16 cellular contexts compared by ENCODE assay signal in the genomic region with DNA sequence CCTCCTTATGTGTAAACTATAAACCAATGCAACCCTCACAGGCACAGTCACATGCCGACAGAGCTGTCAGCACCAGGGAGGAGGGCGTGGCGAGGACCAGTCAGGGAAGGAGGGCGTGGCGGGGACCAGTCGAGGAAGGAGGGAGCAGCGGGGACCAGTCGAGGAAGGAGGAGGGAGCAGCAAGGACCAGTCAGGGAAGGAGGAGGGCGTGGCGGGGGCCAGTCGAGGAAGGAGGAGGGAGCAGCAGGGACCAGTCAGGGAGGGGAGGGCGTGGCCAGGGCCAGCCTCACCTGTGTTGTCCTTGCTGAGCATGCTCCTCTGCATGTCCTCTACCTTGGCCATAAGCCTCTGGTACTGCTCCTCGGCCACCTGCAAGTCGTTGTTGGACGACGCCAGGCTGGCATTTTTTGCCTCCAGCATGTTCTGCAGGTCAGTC. TPM values are rescaled to one million over a fixed set of nuclear protein-coding genes. Genes with fewer than 3 reads are reported as not detected.
DNase-seq lines count a peak whose midpoint lies in the region; ATAC-seq, FAIRE-seq and TF ChIP-seq lines count a peak whose summit lies in the region.
"Had no signal": no experiment of that assay in that cellular context is flagged by ENCODE, and none has a peak within 500 bp of the region (broad histone marks: within the 10 kb centered on the region; RNA-seq: fewer than 3 reads in every experiment).

No MANE protein-coding gene starts in this region.

- in situ Hi-C loops in HepG2 (cut with HindIII; ENCODE audit: extremely low pct_ligation_motif_present, low pct_unique_long_range_greater_than_20kb) (no loop called here), mammary epithelial cell (cut with MboI; ENCODE audit: low sequenced_read_pairs in 2 of 2) (no loop called here)

- H3K9ac ChIP-seq in HepG2 (ENCODE audit: insufficient read depth, low read depth, low read length) (no peak overlapping the region), mammary epithelial cell (ENCODE audit: insufficient read depth, low read length) (no peak overlapping the region), kidney (ENCODE audit: low read length in 2 of 2) (no peak overlapping the region)

- H3K4me1 Mint-ChIP-seq in activated CD8-positive, alpha-beta T cell treated with anti-CD3 and anti-CD28 coated beads for 36 hours (ENCODE audit: low read depth): peaks cover 32% of the 10 kb centered on the region

- H3K27ac ChIP-seq in HepG2 (ENCODE audit: extremely low read length, insufficient read depth, low read length): no peak overlapping the region
- H3K27ac ChIP-seq in right lobe of liver: no peak overlapping the region
- H3K27ac ChIP-seq in mammary epithelial cell (ENCODE audit: insufficient read depth, low read depth, low read length): no peak overlapping the region
- peak overlapping the region in 1 of 2 donors; percentile 22 for H3K27ac ChIP-seq in kidney (ENCODE audit: low read depth in 2 of 2, low read length in 2 of 2)
- H3K27ac ChIP-seq: neutrophil, SJSA1 had no signal

- ATAC-seq in HepG2: peak; percentile 17; the same call in 1 of the 3 replicates
- no peak for ATAC-seq in right lobe of liver
- ATAC-seq in activated CD8-positive, alpha-beta T cell treated with anti-CD3 and anti-CD28 coated beads for 36 hours: no peak

- H3K4me3 Mint-ChIP-seq in activated CD8-positive, alpha-beta T cell treated with anti-CD3 and anti-CD28 coated beads for 36 hours: no peak overlapping the region
- H3K4me3 Mint-ChIP-seq: CD4-positive, CD25-positive, alpha-beta regulatory T cell had no signal

- no peak for TF ChIP-seq EP300 in HepG2 (IDR thresholded peaks at IDR 0.05; ENCODE audit: low read depth in 2 of 2, low read length in 2 of 2)
- no peak for TF ChIP-seq EP300 in HepG2 (CRISPR knock-in tag; IDR thresholded peaks at IDR 0.05; ENCODE audit: borderline replicate concordance)

- intact Hi-C loops in HepG2 (cut with micrococcal nuclease; ENCODE audit: unreplicated experiment): no loop called here
- intact Hi-C loops in right lobe of liver (cut with DNase I): no loop called here
- intact Hi-C loops in mammary epithelial cell (cut with micrococcal nuclease): no loop called here
- intact Hi-C loops in kidney (cut with DNase I): no loop called here
- intact Hi-C loops in activated CD8-positive, alpha-beta T cell treated with anti-CD3 and anti-CD28 coated beads for 36 hours (cut with micrococcal nuclease): no loop called here

- H4K20me1 ChIP-seq in HepG2 (ENCODE audit: insufficient read depth, low read length): 0 out of 2 replicates have a peak, but pooled peaks cover 7% of the 10 kb centered on the region
- H4K20me1 ChIP-seq in mammary epithelial cell (ENCODE audit: insufficient read depth, low read length): no peaks in the 10 kb centered on the region

- FAIRE-seq in HepG2 (lab: Jason Lieb, UNC) (no peak), kidney (lab: Jason Lieb, UNC) (no peak)
- FAIRE-seq: HTR-8/SVneo, islet of Langerhans had no signal

- POLR2A ChIA-PET in HepG2 (lab: Yijun Ruan, JAX): no interaction called here
- POLR2A ChIA-PET in activated CD8-positive, alpha-beta T cell treated with anti-CD3 and anti-CD28 coated beads for 36 hours (lab: Charles Lee): interaction anchor here (1.0 kb wide), 1 partner anchor 18 kb away, joined by 3 read pairs; no protein-coding TSS in a partner anchor

- H3K27me3 Mint-ChIP-seq in activated CD8-positive, alpha-beta T cell treated with anti-CD3 and anti-CD28 coated beads for 36 hours: no peaks in the 10 kb centered on the region
- H3K27me3 Mint-ChIP-seq: CD4-positive, CD25-positive, alpha-beta regulatory T cell had no signal

- no peaks in the 10 kb centered on the region for H3K9me3 Mint-ChIP-seq in activated CD8-positive, alpha-beta T cell treated with anti-CD3 and anti-CD28 coated beads for 36 hours

- WGBS in HepG2 (ENCODE audit: low lambda C conversion rate): 89% methylated on average over 12 of the region's 16 CpGs
- 74% methylated on average over 9 of the region's 16 CpGs for WGBS in right lobe of liver (ENCODE audit: insufficient coverage, low coverage, low lambda C conversion rate, missing lambda C conversion rate)
- WGBS in mammary epithelial cell (ENCODE audit: low coverage, missing lambda C conversion rate): 67% methylated on average over 12 of the region's 16 CpGs

- peaks cover 42 to 76% of the 10 kb centered on the region in 2 experiments for H3K36me3 ChIP-seq in HepG2 (replicated peaks in 1 of 2; ENCODE audit: control insufficient read depth in 1 of 2, insufficient read depth in 2 of 2, low read length in 2 of 2)
- H3K36me3 ChIP-seq in right lobe of liver: peaks cover 0 to 79% (median 36%) of the 10 kb centered on the region in 4 donors
- peaks cover 29% of the 10 kb centered on the region for H3K36me3 ChIP-seq in mammary epithelial cell (ENCODE audit: insufficient read depth, low read length)
- H3K36me3 ChIP-seq in kidney (ENCODE audit: control insufficient read depth in 1 of 2, insufficient read depth in 2 of 2, low read length in 2 of 2): peaks cover 38 to 62% of the 10 kb centered on the region in 2 donors

- H3K36me3 Mint-ChIP-seq in activated CD8-positive, alpha-beta T cell treated with anti-CD3 and anti-CD28 coated beads for 36 hours (ENCODE audit: low read depth): peaks cover 63% of the 10 kb centered on the region

- H3K4me3 ChIP-seq in HepG2 (replicated peaks in 1 of 3; ENCODE audit: insufficient read depth in 1 of 3, low read depth in 2 of 3, low read length in 3 of 3) (no peak overlapping the region), right lobe of liver (no peak overlapping the region), mammary epithelial cell (replicated peaks in 1 of 3; ENCODE audit: insufficient read depth in 1 of 3, low read depth in 2 of 3, low read length in 3 of 3) (no peak overlapping the region), kidney (ENCODE audit: low read length in 2 of 2) (no peak overlapping the region)
- H3K4me3 ChIP-seq: SJSA1 had no signal

- no peak for TF ChIP-seq POLR2A in HepG2 (IDR thresholded peaks at IDR 0.05; ENCODE audit: insufficient read depth in 1 of 2, low read depth in 2 of 2, low read length in 2 of 2)
- TF ChIP-seq POLR2A in right lobe of liver (IDR thresholded peaks at IDR 0.05): no peak

- H3K9me3 ChIP-seq in HepG2 (ENCODE audit: low read length) (no peaks in the 10 kb centered on the region), right lobe of liver (no peaks in the 10 kb centered on the region), mammary epithelial cell (replicated peaks; ENCODE audit: insufficient read depth, low read length) (no peaks in the 10 kb centered on the region), kidney (ENCODE audit: control insufficient read depth in 1 of 2, low read length in 2 of 2) (no peaks in the 10 kb centered on the region)
- H3K9me3 ChIP-seq: neutrophil, SJSA1 had no signal

- no peak for DNase-seq in HepG2 (ENCODE audit: low spot score)
- DNase-seq in right lobe of liver: no peak
- DNase-seq in mammary epithelial cell: peak; percentile 74
- DNase-seq in kidney: peak; percentile 84
- peak; percentile 82 for DNase-seq in ureter (ENCODE audit: low spot score)
- DNase-seq in activated CD8-positive, alpha-beta T cell treated with anti-CD3 and anti-CD28 coated beads for 36 hours: no peak
- no peak for DNase-seq in NCI-H446 treated with DMSO at 0.1 percent for 48 hours (lab: John Stamatoyannopoulos, UW)
- DNase-seq in stimulated activated CD4-positive, alpha-beta T cell treated with anti-CD3 and anti-CD28 coated beads, Interleukin-4, amount 100 ng/mL, for 24 hours: no peak
- DNase-seq: activated CD4-positive, CD25-positive, alpha-beta regulatory T cell treated with anti-CD3 and anti-CD28 coated beads, Interleukin-2, amount 50 U/mL, for 72 hours; CD4-positive, CD25-positive, alpha-beta regulatory T cell; glutamatergic neuron; NCI-H1694 treated with DMSO at 0.1 percent for 48 hours had no signal

- H3K4me2 ChIP-seq in HepG2 (ENCODE audit: low read depth, low read length) (no peak overlapping the region), mammary epithelial cell (ENCODE audit: insufficient read depth, low read depth, low read length) (no peak overlapping the region)

- H3K27me3 ChIP-seq in HepG2 (ENCODE audit: control insufficient read depth in 1 of 2, insufficient read depth in 2 of 2, low read length in 2 of 2) (no peaks in the 10 kb centered on the region), right lobe of liver (no peaks in the 10 kb centered on the region), mammary epithelial cell (ENCODE audit: insufficient read depth, low read length) (no peaks in the 10 kb centered on the region)
- H3K27me3 ChIP-seq: neutrophil, SJSA1 had no signal

- no peaks in the 10 kb centered on the region for H3K4me1 ChIP-seq in HepG2 (ENCODE audit: insufficient read depth, low read length)
- no peaks in the 10 kb centered on the region for H3K4me1 ChIP-seq in right lobe of liver
- H3K4me1 ChIP-seq in mammary epithelial cell (ENCODE audit: insufficient read depth, low read length): peaks cover 12% of the 10 kb centered on the region
- no peaks in the 10 kb centered on the region for H3K4me1 ChIP-seq in kidney (ENCODE audit: control insufficient read depth in 1 of 2, insufficient read depth in 1 of 2, low read depth in 1 of 2, low read length in 2 of 2)
- H3K4me1 ChIP-seq: SJSA1 had no signal

- H2AFZ ChIP-seq in HepG2 (ENCODE audit: low read length): no peak overlapping the region
- no peak overlapping the region for H2AFZ ChIP-seq in mammary epithelial cell (ENCODE audit: low read depth, low read length)

- CTCF ChIA-PET in HepG2 (lab: Yijun Ruan, JAX; ENCODE audit: low intra/inter-chr PET ratio, low total read pairs) (no interaction called here), mammary epithelial cell (lab: Charles Lee; ENCODE audit: low non-redundant PET) (interaction anchor here (0.6 kb wide), 1 partner anchor 36 kb away, joined by 3 read pairs; no protein-coding TSS in a partner anchor)
- CTCF ChIA-PET in activated CD8-positive, alpha-beta T cell treated with anti-CD3 and anti-CD28 coated beads for 36 hours (lab: Charles Lee): no interaction called here

- dilution Hi-C loops in mammary epithelial cell (cut with HindIII; ENCODE audit: low sequenced_read_pairs): no loop called here

- no peak overlapping the region for H3K27ac Mint-ChIP-seq in activated CD8-positive, alpha-beta T cell treated with anti-CD3 and anti-CD28 coated beads for 36 hours
- H3K27ac Mint-ChIP-seq: CD4-positive, CD25-positive, alpha-beta regulatory T cell had no signal

- no TSS peak for BruUV-seq in HepG2 (replicated peaks; lab: Mats Ljungman, UMichigan)
- BruUV-seq in mammary epithelial cell (replicated peaks; lab: Mats Ljungman, UMichigan): no TSS peak

- no peak for TF ChIP-seq CTCF in HepG2 (CRISPR knock-in tag; IDR thresholded peaks at IDR 0.05)
- TF ChIP-seq CTCF in right lobe of liver (IDR thresholded peaks at IDR 0.05): no peak
- TF ChIP-seq CTCF in mammary epithelial cell (conservative IDR thresholded peaks at IDR 0.05 in 1 of 2, IDR thresholded peaks at IDR 0.05 in 1 of 2; ENCODE audit: extremely low read depth in 1 of 2, insufficient read depth in 1 of 2, low read depth in 1 of 2, low read length in 2 of 2): no peak
- no peak for TF ChIP-seq CTCF in kidney (IDR thresholded peaks at IDR 0.05; ENCODE audit: borderline replicate concordance, extremely low read depth, insufficient read depth)
- TF ChIP-seq CTCF in activated CD8-positive, alpha-beta T cell treated with anti-CD3 and anti-CD28 coated beads for 36 hours (IDR thresholded peaks at IDR 0.05): no peak

- TF ChIP-seq RAD21 in HepG2 (CRISPR knock-in tag; IDR thresholded peaks at IDR 0.05): no peak

- H3K79me2 ChIP-seq in HepG2 (ENCODE audit: insufficient read depth, low read length) (peaks cover 6% of the 10 kb centered on the region), mammary epithelial cell (ENCODE audit: insufficient read depth, low read length) (peaks cover 62% of the 10 kb centered on the region)

RNA-seq across cellular contexts. Expression of gene GOLGA3, which starts 24.2 kb away (rescaled TPM):
- total RNA-seq in HepG2 (2016; rRNA removed; fragmentation: Illumina TruSeq; extraction: Trizol): 36.0 and 43.0 TPM in 2 replicates
- 15.6 and 17.8 TPM in 2 replicates for total RNA-seq in HepG2 (2016; cell fraction: cytosol; rRNA removed; fragmentation: Illumina TruSeq; extraction: Trizol; ENCODE audit: low read depth)
- 31.7 and 41.8 TPM in 2 replicates for total RNA-seq in HepG2 (2016; cell fraction: insoluble cytoplasmic fraction; rRNA removed; fragmentation: Illumina TruSeq; extraction: Trizol)
- total RNA-seq in HepG2 (2016; cell fraction: membrane; rRNA removed; fragmentation: Illumina TruSeq; extraction: Trizol): 26.6 and 27.1 TPM in 2 replicates
- 40.4 and 48.3 TPM in 2 replicates for total RNA-seq in HepG2 (2016; cell fraction: nucleus; rRNA removed; fragmentation: Illumina TruSeq; extraction: Trizol)
- polyA plus RNA-seq in HepG2 (2011; rRNA removed): 22.0 and 22.7 TPM in 2 replicates
- polyA plus RNA-seq in HepG2 (2011; cell fraction: cytosol; rRNA removed): 17.7 and 27.7 TPM in 2 replicates
- 63.9 and 77.3 TPM in 2 replicates for polyA plus RNA-seq in HepG2 (2011; cell fraction: nucleus; rRNA removed)
- polyA plus RNA-seq in HepG2 (2012): 10.9 and 13.5 TPM in 2 replicates
- polyA plus RNA-seq in HepG2 (2016; cell fraction: cytosol; fragmentation: Illumina TruSeq; extraction: Trizol; ENCODE audit: low read depth): 9.3 and 9.4 TPM in 2 replicates
- 14.3 and 16.9 TPM in 2 replicates for polyA plus RNA-seq in HepG2 (2016; cell fraction: insoluble cytoplasmic fraction; fragmentation: Illumina TruSeq; extraction: Trizol; ENCODE audit: low read depth)
- 9.7 and 12.3 TPM in 2 replicates for polyA plus RNA-seq in HepG2 (2016; cell fraction: membrane; fragmentation: Illumina TruSeq; extraction: Trizol; ENCODE audit: low read depth)
- 48.3 and 55.7 TPM in 2 replicates for polyA plus RNA-seq in HepG2 (2016; cell fraction: nucleus; fragmentation: Illumina TruSeq; extraction: Trizol; ENCODE audit: insufficient read depth, low read depth)
- 38.7 and 87.6 TPM in 2 replicates for polyA minus RNA-seq in HepG2 (2011; rRNA and poly(A)+ RNA removed; ENCODE audit: low replicate concordance)
- polyA minus RNA-seq in HepG2 (2011; cell fraction: cytosol; rRNA and poly(A)+ RNA removed): 27.6 and 33.4 TPM in 2 replicates
- polyA minus RNA-seq in HepG2 (2011; cell fraction: nucleus; rRNA and poly(A)+ RNA removed): 40.3 and 67.0 TPM in 2 replicates
- 10 to 100 TPM; 15.7 to 37.5 (median 22.8) TPM for total RNA-seq in right lobe of liver
- total RNA-seq in mammary epithelial cell: 10 to 100 TPM; 75.5 to 83.5 TPM
- 17.1 TPM for polyA plus RNA-seq in mammary epithelial cell
- polyA minus RNA-seq in mammary epithelial cell: 36.1 TPM
- total RNA-seq in kidney: 53.0 TPM
- polyA plus RNA-seq in kidney (ENCODE audit: insufficient read depth, low read depth, low replicate concordance): 7.7 TPM
- total RNA-seq in ureter: 79.5 TPM
- total RNA-seq in activated CD8-positive, alpha-beta T cell treated with anti-CD3 and anti-CD28 coated beads for 36 hours: 10 to 100 TPM; 52.2 to 55.6 TPM

RNA-seq across cellular contexts. Expression of gene ANKLE2, which starts 42.8 kb away (rescaled TPM):
- 16.2 and 35.3 TPM in 2 replicates for total RNA-seq in HepG2 (2016; rRNA removed; fragmentation: Illumina TruSeq; extraction: Trizol)
- 20.1 and 20.5 TPM in 2 replicates for total RNA-seq in HepG2 (2016; cell fraction: cytosol; rRNA removed; fragmentation: Illumina TruSeq; extraction: Trizol; ENCODE audit: low read depth)
- 14.0 and 36.7 TPM in 2 replicates for total RNA-seq in HepG2 (2016; cell fraction: insoluble cytoplasmic fraction; rRNA removed; fragmentation: Illumina TruSeq; extraction: Trizol)
- 16.8 and 21.8 TPM in 2 replicates for total RNA-seq in HepG2 (2016; cell fraction: membrane; rRNA removed; fragmentation: Illumina TruSeq; extraction: Trizol)
- total RNA-seq in HepG2 (2016; cell fraction: nucleus; rRNA removed; fragmentation: Illumina TruSeq; extraction: Trizol): 62.3 and 64.4 TPM in 2 replicates
- polyA plus RNA-seq in HepG2 (2011; rRNA removed): 37.1 and 51.2 TPM in 2 replicates
- polyA plus RNA-seq in HepG2 (2011; cell fraction: cytosol; rRNA removed): 23.3 and 24.4 TPM in 2 replicates
- polyA plus RNA-seq in HepG2 (2011; cell fraction: nucleus; rRNA removed): 163 and 166 TPM in 2 replicates
- polyA plus RNA-seq in HepG2 (2012): 30.1 and 31.6 TPM in 2 replicates
- polyA plus RNA-seq in HepG2 (2016; cell fraction: cytosol; fragmentation: Illumina TruSeq; extraction: Trizol; ENCODE audit: low read depth): 3.0 and 3.4 TPM in 2 replicates
- 12.3 and 14.0 TPM in 2 replicates for polyA plus RNA-seq in HepG2 (2016; cell fraction: insoluble cytoplasmic fraction; fragmentation: Illumina TruSeq; extraction: Trizol; ENCODE audit: low read depth)
- polyA plus RNA-seq in HepG2 (2016; cell fraction: membrane; fragmentation: Illumina TruSeq; extraction: Trizol; ENCODE audit: low read depth): 7.1 and 7.4 TPM in 2 replicates
- polyA plus RNA-seq in HepG2 (2016; cell fraction: nucleus; fragmentation: Illumina TruSeq; extraction: Trizol; ENCODE audit: insufficient read depth, low read depth): 129 and 136 TPM in 2 replicates
- 183 and 431 TPM in 2 replicates for polyA minus RNA-seq in HepG2 (2011; rRNA and poly(A)+ RNA removed; ENCODE audit: low replicate concordance)
- 26.3 and 37.6 TPM in 2 replicates for polyA minus RNA-seq in HepG2 (2011; cell fraction: cytosol; rRNA and poly(A)+ RNA removed)
- polyA minus RNA-seq in HepG2 (2011; cell fraction: nucleus; rRNA and poly(A)+ RNA removed): 111 and 121 TPM in 2 replicates
- 10 to 100 TPM; 13.9 to 25.1 (median 15.7) TPM for total RNA-seq in right lobe of liver
- total RNA-seq in mammary epithelial cell: 100 to 1,000 TPM in 1 of 2 donors, 10 to 100 TPM in 1; 90.9 to 163 TPM
- 77.7 TPM for polyA plus RNA-seq in mammary epithelial cell
- polyA minus RNA-seq in mammary epithelial cell: 235 TPM
- total RNA-seq in kidney: 57.3 TPM
- polyA plus RNA-seq in kidney (ENCODE audit: insufficient read depth, low read depth, low replicate concordance): 14.6 TPM
- total RNA-seq in ureter: 59.4 TPM
- 100 to 1,000 TPM; 103 to 108 TPM for total RNA-seq in activated CD8-positive, alpha-beta T cell treated with anti-CD3 and anti-CD28 coated beads for 36 hours

Comparison
In these comparisons a context has a peak if more than half of its experiments do, and no peak if none do; other contexts are left out.
1. DNase-seq: peak in mammary epithelial cell (single experiment), kidney (single experiment) and ureter (single experiment); none in HepG2 (single experiment), right lobe of liver (0 of 3), activated CD8-positive, alpha-beta T cell treated with anti-CD3 and anti-CD28 coated beads for 36 hours (single experiment), NCI-H446 treated with DMSO at 0.1 percent for 48 hours (single experiment) and stimulated activated CD4-positive, alpha-beta T cell treated with anti-CD3 and anti-CD28 coated beads, Interleukin-4, amount 100 ng/mL, for 24 hours (single experiment).